In genomic region chr13:44116562-44117315, GRCh38 we compare ENCODE assay signal across 11 cellular contexts.
DNase-seq lines count a peak whose midpoint lies in the region; ATAC-seq and TF ChIP-seq lines count a peak whose summit lies in the region.
"Had no signal": no experiment of that assay in that cellular context is flagged by ENCODE, and none has a peak within 500 bp of the region (broad histone marks: within the 10 kb centered on the region; RNA-seq: fewer than 3 reads in every experiment).

No MANE protein-coding gene starts in this region.

- no peaks in the 10 kb centered on the region for H3K27me3 ChIP-seq in body of pancreas
- no peaks in the 10 kb centered on the region for H3K27me3 ChIP-seq in foreskin keratinocyte
- H3K27me3 ChIP-seq in CD4-positive, alpha-beta memory T cell (ENCODE audit: insufficient read depth, low read length) = no peaks in the 10 kb centered on the region

- H3K36me3 ChIP-seq in body of pancreas (replicated peaks in 1 of 2; ENCODE audit: insufficient read depth in 1 of 2, low read depth in 2 of 2) = no peaks in the 10 kb centered on the region
- H3K36me3 ChIP-seq in CD4-positive, alpha-beta memory T cell (ENCODE audit: insufficient read depth, low read length) = no peaks in the 10 kb centered on the region

- no peak for TF ChIP-seq POLR2A in body of pancreas (IDR thresholded peaks at IDR 0.05)

- peaks cover 5% of the 10 kb centered on the region for H3K4me1 ChIP-seq in body of pancreas
- no peaks in the 10 kb centered on the region for H3K4me1 ChIP-seq in foreskin keratinocyte
- peaks cover 12% of the 10 kb centered on the region for H3K4me1 ChIP-seq in CD4-positive, alpha-beta memory T cell (ENCODE audit: insufficient read depth, low read length)

- no peaks in the 10 kb centered on the region for H3K27me3 Mint-ChIP-seq in activated B cell treated with CpG ODN at 0.5 μM for 24 hours
- H3K27me3 Mint-ChIP-seq in stimulated activated naive CD8-positive, alpha-beta T cell treated with anti-CD3 and anti-CD28 coated beads, Interleukin-15, Interleukin-2, amounts not matched to agents 100 ng/mL and 50 ng/mL, for 24 hours = no peaks in the 10 kb centered on the region
- H3K27me3 Mint-ChIP-seq in CD4-positive, alpha-beta memory T cell = no peaks in the 10 kb centered on the region

- no peak overlapping the region for H3K4me3 Mint-ChIP-seq in activated B cell treated with CpG ODN at 0.5 μM for 24 hours
- H3K4me3 Mint-ChIP-seq in stimulated activated naive CD8-positive, alpha-beta T cell treated with anti-CD3 and anti-CD28 coated beads, Interleukin-15, Interleukin-2, amounts not matched to agents 100 ng/mL and 50 ng/mL, for 24 hours = no peak overlapping the region
- peak overlapping the region in 3 of 8 donors; percentile 32 to 43 (median 36) for H3K4me3 Mint-ChIP-seq in CD4-positive, alpha-beta memory T cell

- TF ChIP-seq CTCF in activated B cell treated with CpG ODN at 0.5 μM for 24 hours (IDR thresholded peaks at IDR 0.05) (no peak), body of pancreas (IDR thresholded peaks at IDR 0.05) (no peak), foreskin keratinocyte (conservative IDR thresholded peaks at IDR 0.05) (no peak)

- POLR2A ChIA-PET in activated B cell treated with CpG ODN at 0.5 μM for 24 hours (lab: Charles Lee) = interaction anchor here (0.6 kb wide), 1 partner anchor 263 kb away, joined by 3 read pairs; no protein-coding TSS in a partner anchor
- POLR2A ChIA-PET in CD4-positive, alpha-beta memory T cell (lab: Charles Lee; ENCODE audit: partially characterized antibody) = interaction anchor here (1.1 kb wide), 1 partner anchor 25 kb away, joined by 4 read pairs; no protein-coding TSS in a partner anchor

- H3K36me3 Mint-ChIP-seq in activated B cell treated with CpG ODN at 0.5 μM for 24 hours (ENCODE audit: low read depth) = no peaks in the 10 kb centered on the region
- H3K36me3 Mint-ChIP-seq in stimulated activated naive CD8-positive, alpha-beta T cell treated with anti-CD3 and anti-CD28 coated beads, Interleukin-15, Interleukin-2, amounts not matched to agents 100 ng/mL and 50 ng/mL, for 24 hours (ENCODE audit: low read depth) = no peaks in the 10 kb centered on the region
- H3K36me3 Mint-ChIP-seq in CD4-positive, alpha-beta memory T cell = no peaks in the 10 kb centered on the region

- no peak for ATAC-seq in activated B cell treated with CpG ODN at 0.5 μM for 24 hours (ENCODE audit: low read depth)
- ATAC-seq in body of pancreas = no peak
- ATAC-seq in foreskin keratinocyte = no peak

- H3K4me3 ChIP-seq in body of pancreas = no peak overlapping the region
- no peak overlapping the region for H3K4me3 ChIP-seq in CD4-positive, alpha-beta memory T cell (ENCODE audit: low read length in 2 of 2)

- peak overlapping the region; percentile 24 for H3K27ac Mint-ChIP-seq in activated B cell treated with CpG ODN at 0.5 μM for 24 hours
- H3K27ac Mint-ChIP-seq in stimulated activated naive CD8-positive, alpha-beta T cell treated with anti-CD3 and anti-CD28 coated beads, Interleukin-15, Interleukin-2, amounts not matched to agents 100 ng/mL and 50 ng/mL, for 24 hours = peak overlapping the region; percentile 74
- peak overlapping the region in 2 of 7 donors; percentile 13 to 70 for H3K27ac Mint-ChIP-seq in CD4-positive, alpha-beta memory T cell

- DNase-seq in SIG-M5 treated with dmso at 0.1 percent for 504 hours (lab: John Stamatoyannopoulos, UW; ENCODE audit: unreplicated experiment) (peak; percentile 30), SIG-M5 (lab: John Stamatoyannopoulos, UW) (no peak), activated B cell treated with CpG ODN at 0.5 μM for 24 hours (no peak), iPS-NIHi11 (ENCODE audit: low spot score) (peak; percentile 30), body of pancreas (no peak), foreskin keratinocyte (no peak)
- DNase-seq in CD4-positive, alpha-beta memory T cell = no peak
- DNase-seq: ACHN; hypothalamus; stimulated activated CD4-positive, alpha-beta T cell treated with anti-CD3 and anti-CD28 coated beads, Interleukin-4, amount 100 ng/mL, for 4 hours had no signal

- H3K27ac ChIP-seq in body of pancreas = no peak overlapping the region
- no peak overlapping the region for H3K27ac ChIP-seq in foreskin keratinocyte
- H3K27ac ChIP-seq in CD4-positive, alpha-beta memory T cell (ENCODE audit: low read depth, low read length) = no peak overlapping the region

- intact Hi-C loops in activated B cell treated with CpG ODN at 0.5 μM for 24 hours (cut with micrococcal nuclease) = no loop called here
- intact Hi-C loops in body of pancreas (cut with DNase I) = no loop called here
- intact Hi-C loops in CD4-positive, alpha-beta memory T cell (cut with micrococcal nuclease) = no loop called here

- CTCF ChIA-PET in activated B cell treated with CpG ODN at 0.5 μM for 24 hours (lab: Charles Lee) = interaction anchor here (1.1 kb wide), 1 partner anchor 322 kb away, joined by 3 read pairs; no protein-coding TSS in a partner anchor
- CTCF ChIA-PET in CD4-positive, alpha-beta memory T cell (lab: Charles Lee; ENCODE audit: partially characterized antibody) = interaction anchor here (1.2 kb wide), 1 partner anchor 65 kb away, joined by 3 read pairs; no protein-coding TSS in a partner anchor

- H3K9me3 Mint-ChIP-seq in activated B cell treated with CpG ODN at 0.5 μM for 24 hours = no peaks in the 10 kb centered on the region
- no peaks in the 10 kb centered on the region for H3K9me3 Mint-ChIP-seq in stimulated activated naive CD8-positive, alpha-beta T cell treated with anti-CD3 and anti-CD28 coated beads, Interleukin-15, Interleukin-2, amounts not matched to agents 100 ng/mL and 50 ng/mL, for 24 hours
- peaks cover 0 to 1% (median 0%) of the 10 kb centered on the region in 8 donors for H3K9me3 Mint-ChIP-seq in CD4-positive, alpha-beta memory T cell

- WGBS in body of pancreas, 2 donors = 65 to 76% methylated on average over 7 of the region's 7 CpGs

- peaks cover 26% of the 10 kb centered on the region for H3K4me1 Mint-ChIP-seq in activated B cell treated with CpG ODN at 0.5 μM for 24 hours
- peaks cover 29% of the 10 kb centered on the region for H3K4me1 Mint-ChIP-seq in stimulated activated naive CD8-positive, alpha-beta T cell treated with anti-CD3 and anti-CD28 coated beads, Interleukin-15, Interleukin-2, amounts not matched to agents 100 ng/mL and 50 ng/mL, for 24 hours (ENCODE audit: low read depth)
- peaks cover 9 to 22% (median 20%) of the 10 kb centered on the region in 4 donors for H3K4me1 Mint-ChIP-seq in CD4-positive, alpha-beta memory T cell

- no peaks in the 10 kb centered on the region for H3K9me3 ChIP-seq in body of pancreas
- no peaks in the 10 kb centered on the region for H3K9me3 ChIP-seq in CD4-positive, alpha-beta memory T cell (ENCODE audit: control insufficient read depth in 1 of 2, low read length in 2 of 2)

Comparison
In these comparisons a context has a peak if more than half of its experiments do, and no peak if none do; other contexts are left out.
1. DNase-seq: peak in SIG-M5 treated with dmso at 0.1 percent for 504 hours (single experiment) and iPS-NIHi11 (single experiment); none in SIG-M5 (single experiment), activated B cell treated with CpG ODN at 0.5 μM for 24 hours (single experiment), body of pancreas (0 of 4), foreskin keratinocyte (0 of 2) and CD4-positive, alpha-beta memory T cell (0 of 5).